In the genomic region with DNA sequence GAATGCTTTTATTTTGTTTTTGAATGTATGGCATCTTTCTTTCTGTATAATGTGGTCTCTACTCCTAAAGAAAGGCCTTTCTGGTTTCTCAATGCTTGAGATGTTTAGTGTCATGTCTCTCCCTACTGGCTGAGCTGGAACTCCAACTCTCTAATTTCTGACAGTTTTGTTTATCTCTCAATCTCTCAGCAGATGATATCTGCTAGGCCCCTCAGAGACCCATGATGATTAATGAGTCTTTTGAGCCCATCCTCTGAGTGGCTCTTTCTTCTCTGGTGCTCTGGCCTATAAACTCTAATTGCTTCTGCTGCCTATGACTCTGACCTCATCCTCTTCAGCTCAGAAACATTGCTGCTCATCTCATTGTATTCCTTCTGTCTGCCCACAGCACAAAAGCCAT, we compare ENCODE assay signal across 17 cellular contexts. TPM values are rescaled to one million over a fixed set of nuclear protein-coding genes. Genes with fewer than 3 reads are reported as not detected.
DNase-seq lines count a peak whose midpoint lies in the region; ATAC-seq and TF ChIP-seq lines count a peak whose summit lies in the region.
"Had no signal": no experiment of that assay in that cellular context is flagged by ENCODE, and none has a peak within 500 bp of the region (broad histone marks: within the 10 kb centered on the region; RNA-seq: fewer than 3 reads in every experiment).

No MANE protein-coding gene starts in this region.

- DNase-seq in HEK293T (ENCODE audit: extremely low spot score) (no peak), SK-MEL-5 (ENCODE audit: low read depth, low spot score) (peak; percentile 70), glutamatergic neuron (no peak), pons (ENCODE audit: low spot score) (peak; percentile 88)
- no peak for DNase-seq in activated T-cell treated with anti-CD3 and anti-CD28 coated beads, Interleukin-2, amount 50 U/mL, for 48 hours
- DNase-seq in activated T-cell treated with anti-CD3 and anti-CD28 coated beads, Interleukin-2, amount 50 U/mL, for 24 hours, result no peak
- DNase-seq: activated CD8-positive, alpha-beta T cell treated with anti-CD3 and anti-CD28 coated beads, Interleukin-2, amount 10 ng/mL, durations not matched to agents 7 days and 5 days; activated naive CD8-positive, alpha-beta T cell treated with anti-CD3 and anti-CD28 coated beads, Interleukin-2, amount 50 U/mL, for 24 hours; effector CD4-positive, alpha-beta T cell; HFFc6; left lung; NCI-H446; stimulated activated naive B cell treated with anti-CD40 and anti-IgM and Interleukin-4, amounts not matched to agents 10 μg/mL and 1 μg/mL and 100 μg/mL, for 72 hours; trophoblast cell had no signal

- in situ Hi-C loops in SK-MEL-5 (cut with HindIII; ENCODE audit: low pct_unique_long_range_greater_than_20kb, low sequenced_read_pairs), result no loop called here

- no peak for TF ChIP-seq CTCF in glutamatergic neuron (IDR thresholded peaks at IDR 0.05; ENCODE audit: partially characterized antibody, unreplicated experiment)

- H3K27ac Mint-ChIP-seq in glutamatergic neuron (ENCODE audit: unreplicated experiment), result peak overlapping the region; percentile 50
- no peak overlapping the region for H3K27ac Mint-ChIP-seq in activated T-cell treated with anti-CD3 and anti-CD28 coated beads, Interleukin-2, amount 50 U/mL, for 24 hours
- H3K27ac Mint-ChIP-seq: activated CD8-positive, alpha-beta T cell treated with anti-CD3 and anti-CD28 coated beads, Interleukin-2, amount 10 ng/mL, durations not matched to agents 7 days and 5 days; activated naive CD8-positive, alpha-beta T cell treated with anti-CD3 and anti-CD28 coated beads, Interleukin-2, amount 50 U/mL, for 24 hours; activated T-helper 1 cell treated with anti-CD3 and anti-CD28 coated beads, Interleukin-12 subunit alpha, Interleukin-12 subunit beta, Interleukin-2, Interleukin-4 antibody, amounts not matched to agents 30 ng/mL and 10 ng/mL and 1 ng/mL, durations not matched to agents 14 hours and 24 hours and 36 hours; HFFc6; stimulated activated naive B cell treated with anti-CD40 and anti-IgM and Interleukin-4, amounts not matched to agents 10 μg/mL and 1 μg/mL and 100 μg/mL, for 72 hours had no signal

- no peak for ATAC-seq in HG02870 (IDR thresholded peaks at IDR 0.05; ENCODE audit: unreplicated experiment)
- no peak for ATAC-seq in GM18498 (IDR thresholded peaks at IDR 0.05; ENCODE audit: unreplicated experiment)
- ATAC-seq: activated CD8-positive, alpha-beta T cell treated with anti-CD3 and anti-CD28 coated beads, Interleukin-2, amount 10 ng/mL, durations not matched to agents 7 days and 5 days; activated naive CD8-positive, alpha-beta T cell treated with anti-CD3 and anti-CD28 coated beads, Interleukin-2, amount 50 U/mL, for 24 hours; left lung; stimulated activated naive B cell treated with anti-CD40 and anti-IgM and Interleukin-4, amounts not matched to agents 10 μg/mL and 1 μg/mL and 100 μg/mL, for 72 hours had no signal

- POLR2A ChIA-PET in HEK293T (lab: Yijun Ruan, JAX), result no interaction called here

- no peaks in the 10 kb centered on the region for H3K9me3 Mint-ChIP-seq in glutamatergic neuron (ENCODE audit: unreplicated experiment)
- H3K9me3 Mint-ChIP-seq in activated T-cell treated with anti-CD3 and anti-CD28 coated beads, Interleukin-2, amount 50 U/mL, for 24 hours, result no peaks in the 10 kb centered on the region
- H3K9me3 Mint-ChIP-seq: activated naive CD8-positive, alpha-beta T cell treated with anti-CD3 and anti-CD28 coated beads, Interleukin-2, amount 50 U/mL, for 24 hours; activated T-helper 1 cell treated with anti-CD3 and anti-CD28 coated beads, Interleukin-12 subunit alpha, Interleukin-12 subunit beta, Interleukin-2, Interleukin-4 antibody, amounts not matched to agents 30 ng/mL and 10 ng/mL and 1 ng/mL, durations not matched to agents 14 hours and 24 hours and 36 hours; HFFc6; stimulated activated naive B cell treated with anti-CD40 and anti-IgM and Interleukin-4, amounts not matched to agents 10 μg/mL and 1 μg/mL and 100 μg/mL, for 72 hours had no signal

- H3K27me3 Mint-ChIP-seq in glutamatergic neuron (ENCODE audit: unreplicated experiment), result no peaks in the 10 kb centered on the region
- no peaks in the 10 kb centered on the region for H3K27me3 Mint-ChIP-seq in activated T-cell treated with anti-CD3 and anti-CD28 coated beads, Interleukin-2, amount 50 U/mL, for 24 hours
- H3K27me3 Mint-ChIP-seq: activated naive CD8-positive, alpha-beta T cell treated with anti-CD3 and anti-CD28 coated beads, Interleukin-2, amount 50 U/mL, for 24 hours had no signal

- H3K4me3 Mint-ChIP-seq in glutamatergic neuron (ENCODE audit: unreplicated experiment), result no peak overlapping the region
- no peak overlapping the region for H3K4me3 Mint-ChIP-seq in activated T-cell treated with anti-CD3 and anti-CD28 coated beads, Interleukin-2, amount 50 U/mL, for 24 hours
- H3K4me3 Mint-ChIP-seq: activated CD8-positive, alpha-beta T cell treated with anti-CD3 and anti-CD28 coated beads, Interleukin-2, amount 10 ng/mL, durations not matched to agents 7 days and 5 days; activated naive CD8-positive, alpha-beta T cell treated with anti-CD3 and anti-CD28 coated beads, Interleukin-2, amount 50 U/mL, for 24 hours; activated T-helper 1 cell treated with anti-CD3 and anti-CD28 coated beads, Interleukin-12 subunit alpha, Interleukin-12 subunit beta, Interleukin-2, Interleukin-4 antibody, amounts not matched to agents 30 ng/mL and 10 ng/mL and 1 ng/mL, durations not matched to agents 14 hours and 24 hours and 36 hours; HFFc6; stimulated activated naive B cell treated with anti-CD40 and anti-IgM and Interleukin-4, amounts not matched to agents 10 μg/mL and 1 μg/mL and 100 μg/mL, for 72 hours had no signal

- CTCF ChIA-PET in HEK293T (lab: Yijun Ruan, JAX), result interaction anchor here (1.4 kb wide), 1 partner anchor 13 kb away, joined by 4 read pairs; no protein-coding TSS in a partner anchor

- H3K4me1 Mint-ChIP-seq in glutamatergic neuron (ENCODE audit: low read depth, unreplicated experiment), result peaks cover 8% of the 10 kb centered on the region
- no peaks in the 10 kb centered on the region for H3K4me1 Mint-ChIP-seq in activated T-cell treated with anti-CD3 and anti-CD28 coated beads, Interleukin-2, amount 50 U/mL, for 24 hours (ENCODE audit: low read depth)
- H3K4me1 Mint-ChIP-seq: activated naive CD8-positive, alpha-beta T cell treated with anti-CD3 and anti-CD28 coated beads, Interleukin-2, amount 50 U/mL, for 24 hours; stimulated activated naive B cell treated with anti-CD40 and anti-IgM and Interleukin-4, amounts not matched to agents 10 μg/mL and 1 μg/mL and 100 μg/mL, for 72 hours had no signal

- no peaks in the 10 kb centered on the region for H3K36me3 Mint-ChIP-seq in glutamatergic neuron (ENCODE audit: unreplicated experiment)
- no peaks in the 10 kb centered on the region for H3K36me3 Mint-ChIP-seq in activated T-cell treated with anti-CD3 and anti-CD28 coated beads, Interleukin-2, amount 50 U/mL, for 24 hours (ENCODE audit: low read depth)
- H3K36me3 Mint-ChIP-seq: stimulated activated naive B cell treated with anti-CD40 and anti-IgM and Interleukin-4, amounts not matched to agents 10 μg/mL and 1 μg/mL and 100 μg/mL, for 72 hours had no signal

TF ChIP-seq in HEK293T, 16 proteins besides CTCF, POLR2A, EP300 and RAD21:
- TF ChIP-seq NFRKB (IDR thresholded peaks at IDR 0.05), result no peak
- no peak for TF ChIP-seq SUZ12 (IDR thresholded peaks at IDR 0.05)
- TF ChIP-seq TARDBP (IDR thresholded peaks at IDR 0.05), result no peak
- TF ChIP-seq BHLHE40 (IDR thresholded peaks at IDR 0.05; ENCODE audit: borderline replicate concordance), result no peak
- TF ChIP-seq CTBP1 (IDR thresholded peaks at IDR 0.05; ENCODE audit: borderline replicate concordance), result peak; percentile 65
- TF ChIP-seq PKNOX1 (IDR thresholded peaks at IDR 0.05), result peak; percentile 77
- no peak for TF ChIP-seq LEF1 (IDR thresholded peaks at IDR 0.05; ENCODE audit: borderline replicate concordance)
- TF ChIP-seq ARNT (IDR thresholded peaks at IDR 0.05), result no peak
- TF ChIP-seq ELF4 (IDR thresholded peaks at IDR 0.05), result no peak
- no peak for TF ChIP-seq FOXK2 (IDR thresholded peaks at IDR 0.05)

RNA-seq across cellular contexts. Expression of gene CRB1, which starts 46.6 kb away (rescaled TPM):
- 0.16 and 0.40 TPM in 2 replicates for total RNA-seq in SK-MEL-5 (2014; rRNA removed; shearing (Covaris generic))
- polyA plus RNA-seq in SK-MEL-5 (2015; cell fraction: cytosol; rRNA removed), result 0.04 and 0.21 TPM in 2 replicates
- not detected in 2 replicates for polyA plus RNA-seq in SK-MEL-5 (2015; cell fraction: nucleus; rRNA removed)
- 7.3 TPM for total RNA-seq in glutamatergic neuron (ENCODE audit: unreplicated experiment)
- total RNA-seq: activated T-helper 1 cell treated with anti-CD3 and anti-CD28 coated beads, Interleukin-12 subunit alpha, Interleukin-12 subunit beta, Interleukin-2, Interleukin-4 antibody, amounts not matched to agents 30 ng/mL and 10 ng/mL and 1 ng/mL, durations not matched to agents 14 hours and 24 hours and 36 hours had no signal

Comparison
In these comparisons a context has a peak if more than half of its experiments do, and no peak if none do; other contexts are left out.
1. DNase-seq: peak in SK-MEL-5 (single experiment) and pons (single experiment); none in HEK293T (single experiment), glutamatergic neuron (single experiment), activated T-cell treated with anti-CD3 and anti-CD28 coated beads, Interleukin-2, amount 50 U/mL, for 48 hours (0 of 2) and activated T-cell treated with anti-CD3 and anti-CD28 coated beads, Interleukin-2, amount 50 U/mL, for 24 hours (single experiment).